Comparison of ENCODE assay signal across 12 cellular contexts in genomic region chr20:23640018-23640872, GRCh38. TPM values are rescaled to one million over a fixed set of nuclear protein-coding genes. Genes with fewer than 3 reads are reported as not detected.
"Had no signal": no experiment of that assay in that cellular context is flagged by ENCODE, and none has a peak within 500 bp of the region (broad histone marks: within the 10 kb centered on the region; RNA-seq: fewer than 3 reads in every experiment).

No MANE protein-coding gene starts in this region.

- H3K27ac Mint-ChIP-seq: activated naive CD4-positive, alpha-beta T cell treated with anti-CD3 and anti-CD28 coated beads, Interleukin-2, amount 50 U/mL, for 24 hours; memory B cell had no signal

- H3K9me3 ChIP-seq: body of pancreas, tibial artery had no signal

- H3K27me3 ChIP-seq: body of pancreas, tibial artery had no signal

- H3K4me2 ChIP-seq: neural progenitor cell had no signal

- H3K9ac ChIP-seq: neural progenitor cell, parathyroid adenoma had no signal

- H3K27ac ChIP-seq: body of pancreas, neural progenitor cell, parathyroid adenoma, tibial artery had no signal

- DNase-seq: activated effector memory CD4-positive, alpha-beta T cell treated with Interleukin-2 at 50 U/mL for 16 hours; amniotic stem cell; body of pancreas; erythroblast; tibial artery had no signal

- H3K36me3 Mint-ChIP-seq: activated naive CD4-positive, alpha-beta T cell treated with anti-CD3 and anti-CD28 coated beads, Interleukin-2, amount 50 U/mL, for 24 hours; memory B cell; neural progenitor cell had no signal

- H2AFZ ChIP-seq: neural progenitor cell, parathyroid adenoma had no signal

- H3K9me3 Mint-ChIP-seq: activated naive CD4-positive, alpha-beta T cell treated with anti-CD3 and anti-CD28 coated beads, Interleukin-2, amount 50 U/mL, for 24 hours; memory B cell; neural progenitor cell had no signal

- H3K36me3 ChIP-seq: neural progenitor cell had no signal

- H3K4me3 ChIP-seq: body of pancreas, neural progenitor cell, tibial artery had no signal

- H3K4me3 Mint-ChIP-seq: activated naive CD4-positive, alpha-beta T cell treated with anti-CD3 and anti-CD28 coated beads, Interleukin-2, amount 50 U/mL, for 24 hours; memory B cell had no signal

RNA-seq across cellular contexts. Expression of gene CST9, which starts 34.5 kb away (rescaled TPM):
- total RNA-seq: left colon; T-helper 2 cell treated with Interferon-gamma antibody and Interleukin-4, amounts not matched to agents 100 ng/mL and 5 ng/mL, for 36 hours had no signal
- polyA plus RNA-seq: small intestine had no signal

RNA-seq across cellular contexts. Expression of gene CST4, which starts 48.6 kb away (rescaled TPM):
- total RNA-seq: body of pancreas; left colon; T-helper 2 cell treated with Interferon-gamma antibody and Interleukin-4, amounts not matched to agents 100 ng/mL and 5 ng/mL, for 36 hours had no signal
- polyA plus RNA-seq: small intestine had no signal
